8 cellular contexts compared by ENCODE assay signal in the genomic region with DNA sequence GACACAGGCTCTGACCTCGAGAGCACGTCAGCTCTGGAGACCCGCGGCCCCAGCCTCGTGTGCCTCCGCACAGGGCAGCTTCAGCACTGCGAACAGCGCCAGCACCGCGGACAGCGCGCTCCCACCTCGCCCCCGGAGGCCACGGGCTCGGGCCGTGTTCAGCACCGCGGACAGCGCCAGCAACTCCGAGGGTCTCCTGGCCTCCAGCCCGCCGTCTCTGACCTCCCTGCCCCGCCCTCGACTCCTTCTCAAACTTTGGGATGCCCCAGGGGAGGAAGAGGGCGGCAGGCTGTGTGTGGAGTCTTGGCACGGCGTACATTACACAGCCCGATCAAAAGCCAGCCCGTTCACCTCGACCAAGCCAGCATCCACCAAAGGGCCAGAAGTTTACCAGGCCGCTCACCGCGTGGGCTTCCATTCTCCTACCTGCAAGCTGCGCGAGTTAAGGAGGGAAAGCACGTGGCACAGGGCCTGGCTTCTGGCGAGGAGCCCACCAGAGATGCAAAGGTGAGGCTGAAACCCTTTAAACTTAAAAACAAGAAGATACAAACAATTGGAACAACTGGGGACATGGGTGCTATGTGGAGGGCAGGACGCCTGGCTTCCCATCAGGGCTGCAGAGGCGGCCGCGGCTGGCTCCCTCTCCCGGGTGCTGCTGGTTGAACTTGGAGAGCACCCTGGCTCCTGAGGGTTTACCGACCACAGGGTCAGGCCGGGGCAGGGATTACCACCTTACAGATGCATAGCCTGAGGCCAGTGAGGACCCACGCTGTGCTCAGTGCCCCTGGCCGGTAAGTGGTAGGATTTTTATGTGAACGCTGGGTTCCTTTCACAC. TPM values are rescaled to one million over a fixed set of nuclear protein-coding genes. Genes with fewer than 3 reads are reported as not detected.
DNase-seq lines count a peak whose midpoint lies in the region; ATAC-seq lines count a peak whose summit lies in the region.

No MANE protein-coding gene starts in this region.

- no peaks in the 10 kb centered on the region for H3K36me3 ChIP-seq in H7 (replicated peaks; ENCODE audit: control insufficient read depth, insufficient read depth, low read length)

- peaks cover 26% of the 10 kb centered on the region for H3K27me3 Mint-ChIP-seq in T-helper 2 cell treated with Interferon-gamma antibody and Interleukin-4, amounts not matched to agents 5 μg/mL and 100 μg/mL, for 36 hours (ENCODE audit: low read depth)
- peaks cover 59 to 80% of the 10 kb centered on the region in 2 donors for H3K27me3 Mint-ChIP-seq in effector memory CD8-positive, alpha-beta T cell

- DNase-seq in H7: peak; percentile 98
- peak; percentile 11 for DNase-seq in T-helper 2 cell treated with Interferon-gamma antibody and Interleukin-4, amounts not matched to agents 5 μg/mL and 100 μg/mL, for 36 hours (ENCODE audit: low spot score)
- no peak for DNase-seq in effector memory CD8-positive, alpha-beta T cell
- DNase-seq in myocyte (ENCODE audit: low read depth): peak; percentile 48
- DNase-seq in NCI-H2196 (lab: John Stamatoyannopoulos, UW; ENCODE audit: unreplicated experiment): no peak
- DNase-seq in GM19240 (ENCODE audit: insufficient read length, low spot score): no peak

- no peak overlapping the region for H3K4me3 Mint-ChIP-seq in T-helper 2 cell treated with Interferon-gamma antibody and Interleukin-4, amounts not matched to agents 5 μg/mL and 100 μg/mL, for 36 hours
- no peak overlapping the region for H3K4me3 Mint-ChIP-seq in effector memory CD8-positive, alpha-beta T cell

- H3K4me1 Mint-ChIP-seq in T-helper 2 cell treated with Interferon-gamma antibody and Interleukin-4, amounts not matched to agents 5 μg/mL and 100 μg/mL, for 36 hours (ENCODE audit: low read depth): no peaks in the 10 kb centered on the region
- H3K4me1 Mint-ChIP-seq in effector memory CD8-positive, alpha-beta T cell (ENCODE audit: low read depth in 2 of 2): peaks cover 0 to 3% of the 10 kb centered on the region in 2 donors

- no peaks in the 10 kb centered on the region for H3K36me3 Mint-ChIP-seq in T-helper 2 cell treated with Interferon-gamma antibody and Interleukin-4, amounts not matched to agents 5 μg/mL and 100 μg/mL, for 36 hours (ENCODE audit: low read depth)
- H3K36me3 Mint-ChIP-seq in effector memory CD8-positive, alpha-beta T cell (ENCODE audit: insufficient read depth): peaks cover 4% of the 10 kb centered on the region

- H3K9me3 Mint-ChIP-seq in T-helper 2 cell treated with Interferon-gamma antibody and Interleukin-4, amounts not matched to agents 5 μg/mL and 100 μg/mL, for 36 hours: no peaks in the 10 kb centered on the region
- peaks cover 0 to 3% of the 10 kb centered on the region in 2 donors for H3K9me3 Mint-ChIP-seq in effector memory CD8-positive, alpha-beta T cell

- no peak overlapping the region for H3K4me3 ChIP-seq in H7 (ENCODE audit: insufficient read depth, low read depth, low read length)

- H3K27me3 ChIP-seq in H7 (ENCODE audit: control insufficient read depth, insufficient read depth, low read length): peaks cover 47% of the 10 kb centered on the region

- peak; percentile 35 for ATAC-seq in effector memory CD8-positive, alpha-beta T cell (replicated peaks)
- ATAC-seq in HG03457 (IDR thresholded peaks at IDR 0.05; ENCODE audit: unreplicated experiment) (no peak), GM21619 (IDR thresholded peaks at IDR 0.05; ENCODE audit: unreplicated experiment) (no peak)

- H3K27ac Mint-ChIP-seq in T-helper 2 cell treated with Interferon-gamma antibody and Interleukin-4, amounts not matched to agents 5 μg/mL and 100 μg/mL, for 36 hours: no peak overlapping the region
- no peak overlapping the region for H3K27ac Mint-ChIP-seq in effector memory CD8-positive, alpha-beta T cell

RNA-seq across cellular contexts. Expression of a gene that starts 4.5 kb away (rescaled TPM):
- total RNA-seq in H7 (2014; rRNA removed; shearing (Covaris generic)): not detected in 2 replicates
- not detected in 2 replicates for total RNA-seq in myocyte
- not detected for polyA plus RNA-seq in myocyte (2012)

Comparison
In these comparisons a context has a peak if more than half of its experiments do, and no peak if none do; other contexts are left out.
1. DNase-seq: peak in H7 (single experiment), T-helper 2 cell treated with Interferon-gamma antibody and Interleukin-4, amounts not matched to agents 5 μg/mL and 100 μg/mL, for 36 hours (single experiment) and myocyte (single experiment); none in effector memory CD8-positive, alpha-beta T cell (0 of 3), NCI-H2196 (single experiment) and GM19240 (single experiment).